ENCODE assay signal across 17 cellular contexts in the genomic region with DNA sequence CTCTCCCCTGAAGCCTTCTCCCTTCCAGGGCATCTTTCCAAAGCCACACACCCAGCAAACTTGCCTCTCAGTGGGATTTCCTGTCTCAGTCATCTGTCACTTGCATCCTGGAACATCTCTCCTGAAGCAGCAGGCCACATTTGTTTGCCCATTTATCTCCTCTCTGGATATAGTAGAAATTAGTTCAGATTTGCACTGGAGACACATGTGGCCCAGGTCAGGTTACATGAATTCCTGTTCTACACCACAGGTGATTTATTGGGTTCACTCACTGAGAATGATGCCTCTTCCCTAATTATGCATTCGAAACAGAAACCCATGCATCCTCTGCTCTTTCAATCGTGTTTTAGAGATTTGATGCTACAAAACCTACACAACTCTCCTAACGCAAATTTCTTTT.
"Had no signal": no experiment of that assay in that cellular context is flagged by ENCODE, and none has a peak within 500 bp of the region (broad histone marks: within the 10 kb centered on the region; RNA-seq: fewer than 3 reads in every experiment).

No MANE protein-coding gene starts in this region.

- H3K9me3 ChIP-seq: esophagus squamous epithelium, prostate gland, suprapubic skin had no signal

- H3K4me3 ChIP-seq: esophagus squamous epithelium, prostate gland, smooth muscle cell, suprapubic skin had no signal

- FAIRE-seq: endothelial cell of umbilical vein had no signal

- ATAC-seq: right cardiac atrium had no signal

- H3K4me1 ChIP-seq: esophagus squamous epithelium, prostate gland, suprapubic skin had no signal

- H3K27ac ChIP-seq: esophagus squamous epithelium, prostate gland, suprapubic skin had no signal

- H3K36me3 ChIP-seq: esophagus squamous epithelium, prostate gland, suprapubic skin had no signal

- DNase-seq: activated B cell treated with CpG ODN at 0.5 μM for 24 hours; activated CD4-positive, alpha-beta T cell treated with anti-CD3 and anti-CD28 coated beads, Interleukin-2, amount 10 ng/mL, durations not matched to agents 7 days and 5 days; activated naive CD8-positive, alpha-beta T cell treated with anti-CD3 and anti-CD28 coated beads for 36 hours; amygdala; effector CD8-positive, alpha-beta T cell; esophagus squamous epithelium; hippocampal formation; kidney glomerular epithelial cell; mesendoderm; right cardiac atrium; stimulated activated CD4-positive, alpha-beta T cell treated with anti-CD3 and anti-CD28 coated beads, Interleukin-4, amount 100 ng/mL, for 4 hours; stimulated activated CD8-positive, alpha-beta memory T cell treated with anti-CD3 and anti-CD28 coated beads, Interleukin-4, amount 100 ng/mL, for 48 hours; stimulated activated naive CD4-positive, alpha-beta T cell treated with Interleukin-2 at 50 U/mL for 16 hours had no signal

- H3K27me3 ChIP-seq: suprapubic skin had no signal
